In the genomic region with DNA sequence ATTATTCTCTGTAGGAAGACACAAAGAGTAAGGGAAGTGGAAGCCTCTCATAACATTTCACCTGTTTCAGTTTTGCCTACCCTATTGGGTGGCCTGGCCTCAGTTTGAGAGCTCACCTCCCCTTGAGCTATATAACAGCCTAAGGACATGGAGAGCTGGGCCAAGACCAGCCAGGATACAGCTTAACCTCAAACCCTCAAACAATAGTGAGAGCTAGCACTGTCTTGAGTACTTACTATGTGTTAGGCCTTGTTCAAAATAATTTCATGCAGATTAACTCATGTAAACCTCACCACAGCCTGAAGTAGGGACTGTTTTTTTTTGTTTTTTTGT, we compare ENCODE assay signal across 16 cellular contexts. TPM values are rescaled to one million over a fixed set of nuclear protein-coding genes. Genes with fewer than 3 reads are reported as not detected.
DNase-seq lines count a peak whose midpoint lies in the region; ATAC-seq and TF ChIP-seq lines count a peak whose summit lies in the region.
"Had no signal": no experiment of that assay in that cellular context is flagged by ENCODE, and none has a peak within 500 bp of the region (broad histone marks: within the 10 kb centered on the region; RNA-seq: fewer than 3 reads in every experiment).

No MANE protein-coding gene starts in this region.

- H3K4me3 Mint-ChIP-seq in activated CD4-positive, alpha-beta T cell treated with anti-CD3 and anti-CD28 coated beads for 36 hours: no peak overlapping the region
- H3K4me3 Mint-ChIP-seq in nephron (no peak overlapping the region), type B pancreatic cell (no peak overlapping the region)
- H3K4me3 Mint-ChIP-seq: activated naive CD8-positive, alpha-beta T cell treated with anti-CD3 and anti-CD28 coated beads, Interleukin-2, amount 50 U/mL, for 24 hours; CD8-positive, alpha-beta memory T cell; dendritic cell treated with granulocyte-macrophage colony-stimulating factor and Interleukin-4, amounts not matched to agents 40 ng/mL and 50 ng/mL, for 4 days had no signal

- no peak for DNase-seq in activated CD4-positive, alpha-beta T cell treated with anti-CD3 and anti-CD28 coated beads for 36 hours
- DNase-seq in activated CD4-positive, alpha-beta T cell treated with anti-CD3 and anti-CD28 coated beads for 4 hours: no peak
- DNase-seq in colonic mucosa (no peak), type B pancreatic cell (ENCODE audit: extremely low spot score, unreplicated experiment) (no peak)
- no peak for DNase-seq in activated T-cell treated with anti-CD3 and anti-CD28 coated beads, Interleukin-2, amount 50 U/mL, for 48 hours
- DNase-seq: activated CD4-positive, alpha-beta T cell treated with anti-CD3 and anti-CD28 coated beads, Interleukin-2, amount 50 U/mL, for 1 hour; activated naive CD8-positive, alpha-beta T cell treated with anti-CD3 and anti-CD28 coated beads, Interleukin-2, amount 50 U/mL, for 24 hours; activated T-cell treated with anti-CD3 and anti-CD28 coated beads, Interleukin-2, amount 50 U/mL, for 1 hour; CD8-positive, alpha-beta memory T cell; right cardiac atrium; SW 1271 had no signal

- no peak overlapping the region for H3K27ac Mint-ChIP-seq in activated CD4-positive, alpha-beta T cell treated with anti-CD3 and anti-CD28 coated beads for 36 hours
- H3K27ac Mint-ChIP-seq in nephron (peak overlapping the region in 2 of 3 experiments; percentile 25 to 53), type B pancreatic cell (no peak overlapping the region)
- H3K27ac Mint-ChIP-seq: activated naive CD8-positive, alpha-beta T cell treated with anti-CD3 and anti-CD28 coated beads, Interleukin-2, amount 50 U/mL, for 24 hours; CD8-positive, alpha-beta memory T cell; dendritic cell treated with granulocyte-macrophage colony-stimulating factor and Interleukin-4, amounts not matched to agents 40 ng/mL and 50 ng/mL, for 4 days had no signal

- no peaks in the 10 kb centered on the region for H3K9me3 ChIP-seq in colonic mucosa

- POLR2A ChIA-PET in activated CD4-positive, alpha-beta T cell treated with anti-CD3 and anti-CD28 coated beads for 36 hours (lab: Charles Lee): no interaction called here

- CTCF ChIA-PET in activated CD4-positive, alpha-beta T cell treated with anti-CD3 and anti-CD28 coated beads for 36 hours (lab: Charles Lee): no interaction called here

- H3K27me3 ChIP-seq in colonic mucosa: no peaks in the 10 kb centered on the region

- no peaks in the 10 kb centered on the region for H3K27me3 Mint-ChIP-seq in activated CD4-positive, alpha-beta T cell treated with anti-CD3 and anti-CD28 coated beads for 36 hours
- H3K27me3 Mint-ChIP-seq in nephron (ENCODE audit: low read depth) (no peaks in the 10 kb centered on the region), type B pancreatic cell (no peaks in the 10 kb centered on the region)
- H3K27me3 Mint-ChIP-seq: activated naive CD8-positive, alpha-beta T cell treated with anti-CD3 and anti-CD28 coated beads, Interleukin-2, amount 50 U/mL, for 24 hours; CD8-positive, alpha-beta memory T cell; dendritic cell treated with granulocyte-macrophage colony-stimulating factor and Interleukin-4, amounts not matched to agents 40 ng/mL and 50 ng/mL, for 4 days had no signal

- ATAC-seq in activated CD4-positive, alpha-beta T cell treated with anti-CD3 and anti-CD28 coated beads for 36 hours: peak; percentile 39
- ATAC-seq in GM21390 (IDR thresholded peaks at IDR 0.05; ENCODE audit: unreplicated experiment) (peak; percentile 53), GM18858 (IDR thresholded peaks at IDR 0.05; ENCODE audit: unreplicated experiment) (no peak)
- ATAC-seq: activated naive CD8-positive, alpha-beta T cell treated with anti-CD3 and anti-CD28 coated beads, Interleukin-2, amount 50 U/mL, for 24 hours; right cardiac atrium had no signal

- H3K4me1 ChIP-seq in colonic mucosa: peaks cover 13% of the 10 kb centered on the region

- H3K4me3 ChIP-seq in colonic mucosa: no peak overlapping the region

- no peaks in the 10 kb centered on the region for H3K36me3 Mint-ChIP-seq in activated CD4-positive, alpha-beta T cell treated with anti-CD3 and anti-CD28 coated beads for 36 hours (ENCODE audit: low read depth)
- H3K36me3 Mint-ChIP-seq in nephron (ENCODE audit: low read depth): no peaks in the 10 kb centered on the region
- no peaks in the 10 kb centered on the region for H3K36me3 Mint-ChIP-seq in type B pancreatic cell
- H3K36me3 Mint-ChIP-seq: CD8-positive, alpha-beta memory T cell had no signal

- intact Hi-C loops in activated CD4-positive, alpha-beta T cell treated with anti-CD3 and anti-CD28 coated beads for 36 hours (cut with DNase I, micrococcal nuclease): no loop called here
- intact Hi-C loops in colonic mucosa (cut with DNase I): no loop called here

- no peak for TF ChIP-seq CTCF in colonic mucosa (IDR thresholded peaks at IDR 0.05)
- no peak for TF ChIP-seq CTCF in nephron (IDR thresholded peaks at IDR 0.05; ENCODE audit: unreplicated experiment in 3 of 3)
- TF ChIP-seq CTCF in type B pancreatic cell (conservative IDR thresholded peaks at IDR 0.05): no peak

- H3K27ac ChIP-seq in colonic mucosa: peak overlapping the region; percentile 87
- H3K27ac ChIP-seq: KMS-11 had no signal

- H3K9me3 Mint-ChIP-seq in activated CD4-positive, alpha-beta T cell treated with anti-CD3 and anti-CD28 coated beads for 36 hours (ENCODE audit: low read depth): no peaks in the 10 kb centered on the region
- H3K9me3 Mint-ChIP-seq in nephron: no peaks in the 10 kb centered on the region
- H3K9me3 Mint-ChIP-seq in type B pancreatic cell: no peaks in the 10 kb centered on the region
- H3K9me3 Mint-ChIP-seq: activated naive CD8-positive, alpha-beta T cell treated with anti-CD3 and anti-CD28 coated beads, Interleukin-2, amount 50 U/mL, for 24 hours; CD8-positive, alpha-beta memory T cell; dendritic cell treated with granulocyte-macrophage colony-stimulating factor and Interleukin-4, amounts not matched to agents 40 ng/mL and 50 ng/mL, for 4 days had no signal

- peak overlapping the region in 1 of 2 donors; percentile 74 for H3K9ac ChIP-seq in colonic mucosa (ENCODE audit: low read depth in 2 of 2, low read length in 2 of 2)
- H3K9ac ChIP-seq: KMS-11 had no signal

- peaks cover 4% of the 10 kb centered on the region for H3K4me1 Mint-ChIP-seq in activated CD4-positive, alpha-beta T cell treated with anti-CD3 and anti-CD28 coated beads for 36 hours
- peaks cover 11% of the 10 kb centered on the region for H3K4me1 Mint-ChIP-seq in nephron
- peaks cover 15% of the 10 kb centered on the region for H3K4me1 Mint-ChIP-seq in type B pancreatic cell (ENCODE audit: unreplicated experiment)

- H3K36me3 ChIP-seq in colonic mucosa: no peaks in the 10 kb centered on the region

RNA-seq across cellular contexts. Expression of gene TBL1XR1, which starts 15.0 kb away (rescaled TPM):
- 100 to 1,000 TPM; 164 to 226 TPM for total RNA-seq in activated CD4-positive, alpha-beta T cell treated with anti-CD3 and anti-CD28 coated beads for 36 hours
- total RNA-seq in colonic mucosa (100 to 1,000 TPM; 202 to 226 TPM), type B pancreatic cell (ENCODE audit: low replicate concordance) (118 and 155 TPM in 2 replicates)

Comparison
In these comparisons a context has a peak if more than half of its experiments do, and no peak if none do; other contexts are left out.
1. H3K27ac Mint-ChIP-seq: peak in nephron (2 of 3); none in activated CD4-positive, alpha-beta T cell treated with anti-CD3 and anti-CD28 coated beads for 36 hours (single experiment) and type B pancreatic cell (single experiment).